19 cellular contexts compared by ENCODE assay signal in the genomic region with DNA sequence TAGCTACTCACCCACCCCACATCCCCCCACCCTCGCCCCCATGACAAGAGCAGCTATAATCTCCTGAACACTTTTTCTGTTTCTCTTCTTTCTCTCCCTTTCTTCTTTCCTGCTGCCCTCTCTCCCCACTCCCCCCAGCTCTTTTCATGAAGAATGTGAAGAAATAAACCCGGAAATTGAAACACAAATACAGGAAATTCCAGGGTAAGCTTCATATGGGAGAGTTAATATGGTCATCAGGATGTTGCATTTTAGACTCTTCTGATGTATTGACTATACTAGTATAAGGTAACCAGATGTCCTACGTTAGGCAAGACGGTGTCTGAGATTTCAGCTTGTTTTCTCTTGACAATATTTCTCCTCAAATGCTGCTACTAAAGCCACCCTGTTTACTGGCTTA. TPM values are rescaled to one million over a fixed set of nuclear protein-coding genes. Genes with fewer than 3 reads are reported as not detected.
DNase-seq lines count a peak whose midpoint lies in the region; FAIRE-seq lines count a peak whose summit lies in the region.
"Had no signal": no experiment of that assay in that cellular context is flagged by ENCODE, and none has a peak within 500 bp of the region (broad histone marks: within the 10 kb centered on the region; RNA-seq: fewer than 3 reads in every experiment).

No MANE protein-coding gene starts in this region.

- DNase-seq in HTR-8/SVneo (ENCODE audit: insufficient read length, low spot score) (no peak), dermis blood vessel endothelial cell (peak; percentile 50), left kidney (ENCODE audit: low read depth, low spot score) (peak; percentile 22), NCI-H1694 (lab: John Stamatoyannopoulos, UW) (no peak), NCI-H446 (lab: John Stamatoyannopoulos, UW) (no peak), NCI-H1048 (lab: John Stamatoyannopoulos, UW) (no peak)
- no peak for DNase-seq in activated CD4-positive, CD25-positive, alpha-beta regulatory T cell treated with anti-CD3 and anti-CD28 coated beads, Interleukin-2, amount 50 U/mL, for 72 hours
- DNase-seq: DMS 273 treated with DMSO at 0.1 percent for 48 hours, DND-41, GF-D8, GOT3, NCI-H1417 treated with DMSO at 0.1 percent for 48 hours, NCI-H2029 treated with DMSO at 0.1 percent for 48 hours, NCI-H2171 treated with DMSO at 0.1 percent for 48 hours, OCI-M1, Right ventricle myocardium superior, SK-N-SH, T-cell had no signal

- FAIRE-seq in HTR-8/SVneo (lab: Jason Lieb, UNC) = peak; percentile 42
- FAIRE-seq: HepG2 had no signal

RNA-seq across cellular contexts. Expression of a gene that starts 41.6 kb away (rescaled TPM):
- 28.9 and 39.8 TPM in 2 replicates for total RNA-seq in dermis blood vessel endothelial cell

Comparison
In these comparisons a context has a peak if more than half of its experiments do, and no peak if none do; other contexts are left out.
1. DNase-seq: peak in dermis blood vessel endothelial cell (single experiment) and left kidney (single experiment); none in HTR-8/SVneo (single experiment), NCI-H1694 (single experiment), activated CD4-positive, CD25-positive, alpha-beta regulatory T cell treated with anti-CD3 and anti-CD28 coated beads, Interleukin-2, amount 50 U/mL, for 72 hours (single experiment), NCI-H446 (0 of 2) and NCI-H1048 (single experiment).